8 cellular contexts compared by ENCODE assay signal in the genomic region with DNA sequence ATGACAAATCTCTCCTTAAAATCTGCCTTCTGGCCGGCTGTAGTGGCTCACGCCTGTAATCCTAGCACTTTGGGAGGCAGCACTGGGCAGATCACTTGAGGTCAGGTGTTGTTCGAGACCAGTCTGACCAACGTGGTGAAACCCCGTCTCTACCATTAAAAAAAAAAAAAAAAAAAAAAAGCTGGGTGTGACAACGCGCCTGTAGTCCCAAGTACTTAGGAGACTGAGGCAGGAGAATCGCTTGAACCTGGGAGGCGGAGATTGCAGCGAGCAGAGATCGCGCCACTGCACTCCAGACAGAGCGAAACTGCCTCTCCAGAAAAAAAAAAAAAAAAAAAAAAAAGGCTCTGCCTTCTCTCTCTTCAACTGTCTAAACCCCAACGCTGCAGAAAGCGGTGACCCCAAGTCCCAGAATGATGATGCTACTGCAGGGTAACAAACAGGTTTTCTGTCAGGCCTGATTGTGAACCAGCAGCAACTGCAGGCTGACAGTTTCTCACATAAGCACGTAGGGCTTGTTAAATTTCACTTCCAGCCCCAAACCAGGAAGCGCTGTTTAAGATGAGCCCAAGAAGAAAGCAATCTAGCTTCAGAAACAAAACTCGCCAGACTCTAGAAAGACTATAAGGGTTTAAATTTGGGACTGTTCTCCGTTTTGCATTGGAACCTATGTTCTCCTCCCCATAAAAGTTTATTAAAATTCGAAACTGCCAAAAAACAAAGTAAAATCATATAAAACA. TPM values are rescaled to one million over a fixed set of nuclear protein-coding genes. Genes with fewer than 3 reads are reported as not detected.
A peak's percentile ranks its signal among the peaks of the same experiment; 100 is the strongest.
DNase-seq lines count a peak whose midpoint lies in the region; ATAC-seq and TF ChIP-seq lines count a peak whose summit lies in the region.

No MANE protein-coding gene starts in this region.

- DNase-seq in AG08396 (ENCODE audit: low spot score) (peak; percentile 26), GM19238 (ENCODE audit: insufficient read length, low spot score) (peak; percentile 34), HT1080 (ENCODE audit: low read depth) (peak; percentile 49), WERI-Rb-1 (peak; percentile 39), dermis blood vessel endothelial cell (peak; percentile 51), medulla oblongata (ENCODE audit: extremely low spot score) (peak; percentile 69), DMS153 (lab: John Stamatoyannopoulos, UW) (no peak)
- DNase-seq in stimulated activated naive CD8-positive, alpha-beta T cell treated with anti-CD3 and anti-CD28 coated beads, Interleukin-15, amount 100 ng/mL, for 72 hours: peak; percentile 40 to 55

- H3K9me3 ChIP-seq in WERI-Rb-1 (ENCODE audit: severe bottlenecking): no peaks in the 10 kb centered on the region

- no peak for TF ChIP-seq CTCF in WERI-Rb-1 (IDR thresholded peaks at IDR 0.05; ENCODE audit: low read depth, low read length)

- no peak overlapping the region; the same call in 1 of the 2 replicates for H3K27ac ChIP-seq in WERI-Rb-1

- peaks cover 48% of the 10 kb centered on the region for H3K4me1 Mint-ChIP-seq in stimulated activated naive CD8-positive, alpha-beta T cell treated with anti-CD3 and anti-CD28 coated beads, Interleukin-15, amount 100 ng/mL, for 72 hours

- H3K27me3 Mint-ChIP-seq in stimulated activated naive CD8-positive, alpha-beta T cell treated with anti-CD3 and anti-CD28 coated beads, Interleukin-15, amount 100 ng/mL, for 72 hours: peaks cover 16% of the 10 kb centered on the region

- H3K4me3 ChIP-seq in WERI-Rb-1 (ENCODE audit: low read depth, low read length): peak overlapping the region; percentile 88

- H3K36me3 ChIP-seq in WERI-Rb-1: no peaks in the 10 kb centered on the region

- H3K4me3 Mint-ChIP-seq in stimulated activated naive CD8-positive, alpha-beta T cell treated with anti-CD3 and anti-CD28 coated beads, Interleukin-15, amount 100 ng/mL, for 72 hours: peak overlapping the region; percentile 95 to 98

- H3K27ac Mint-ChIP-seq in stimulated activated naive CD8-positive, alpha-beta T cell treated with anti-CD3 and anti-CD28 coated beads, Interleukin-15, amount 100 ng/mL, for 72 hours: peak overlapping the region; percentile 94 to 96

- H3K9me3 Mint-ChIP-seq in stimulated activated naive CD8-positive, alpha-beta T cell treated with anti-CD3 and anti-CD28 coated beads, Interleukin-15, amount 100 ng/mL, for 72 hours: no peaks in the 10 kb centered on the region

- no peaks in the 10 kb centered on the region for H3K27me3 ChIP-seq in WERI-Rb-1 (ENCODE audit: insufficient read depth, low read depth, severe bottlenecking)

- peak; percentile 28 for ATAC-seq in stimulated activated naive CD8-positive, alpha-beta T cell treated with anti-CD3 and anti-CD28 coated beads, Interleukin-15, amount 100 ng/mL, for 72 hours

RNA-seq across cellular contexts. Expression of a gene that starts 0.9 kb away (rescaled TPM):
- total RNA-seq in HT1080 (2014; rRNA removed; shearing (Covaris generic)): 110 and 123 TPM in 2 replicates
- polyA plus RNA-seq in HT1080 (2015; cell fraction: cytosol; rRNA removed): 133 and 171 TPM in 2 replicates
- polyA plus RNA-seq in HT1080 (2015; cell fraction: nucleus; rRNA removed): 177 and 204 TPM in 2 replicates
- 123 and 204 TPM in 2 replicates for total RNA-seq in dermis blood vessel endothelial cell
